Comparison of ENCODE assay signal across 9 cellular contexts in genomic region chr20:50744143-50744792, GRCh38. TPM values are rescaled to one million over a fixed set of nuclear protein-coding genes. Genes with fewer than 3 reads are reported as not detected.
A peak's percentile ranks its signal among the peaks of the same experiment; 100 is the strongest.
DNase-seq lines count a peak whose midpoint lies in the region; ATAC-seq and TF ChIP-seq lines count a peak whose summit lies in the region.
"Had no signal": no experiment of that assay in that cellular context is flagged by ENCODE, and none has a peak within 500 bp of the region (broad histone marks: within the 10 kb centered on the region; RNA-seq: fewer than 3 reads in every experiment).

No MANE protein-coding gene starts in this region.

- peaks cover 78% of the 10 kb centered on the region for H3K36me3 ChIP-seq in RWPE2 (ENCODE audit: low read depth)
- H3K36me3 ChIP-seq in osteoblast (ENCODE audit: insufficient read depth, low read length), result no peaks in the 10 kb centered on the region

- ATAC-seq in RWPE2 (ENCODE audit: low read depth) (peak; percentile 95), HG03139 (IDR thresholded peaks at IDR 0.05; ENCODE audit: unreplicated experiment) (no peak), GM21515 (IDR thresholded peaks at IDR 0.05; ENCODE audit: unreplicated experiment) (no peak)

- H3K27ac ChIP-seq in RWPE2 (ENCODE audit: poor library complexity, severe bottlenecking), result peak overlapping the region; percentile 54
- H3K27ac ChIP-seq in osteoblast (ENCODE audit: low read depth, low read length), result peak overlapping the region; percentile 60

- H3K4me1 ChIP-seq in RWPE2 (ENCODE audit: insufficient read depth, poor library complexity, severe bottlenecking) (peaks cover 67% of the 10 kb centered on the region), osteoblast (ENCODE audit: insufficient read depth, low read length) (peaks cover 12% of the 10 kb centered on the region)

- no peaks in the 10 kb centered on the region for H3K79me2 ChIP-seq in osteoblast (ENCODE audit: insufficient read depth, low read length)

- H4K20me1 ChIP-seq in osteoblast (ENCODE audit: insufficient read depth, low read length), result no peaks in the 10 kb centered on the region

- peak overlapping the region; percentile 68 for H3K4me2 ChIP-seq in osteoblast (ENCODE audit: insufficient read depth, low read length)

- H3K9me3 ChIP-seq in RWPE2 (ENCODE audit: severe bottlenecking), result no peaks in the 10 kb centered on the region
- no peaks in the 10 kb centered on the region for H3K9me3 ChIP-seq in osteoblast (ENCODE audit: low read depth, low read length)

- peak overlapping the region; percentile 92 for H2AFZ ChIP-seq in osteoblast (ENCODE audit: low read length)

- no peaks in the 10 kb centered on the region for H3K27me3 ChIP-seq in RWPE2 (ENCODE audit: insufficient read depth, poor library complexity, severe bottlenecking)
- H3K27me3 ChIP-seq in osteoblast (ENCODE audit: insufficient read depth, low read length), result no peaks in the 10 kb centered on the region

- DNase-seq in HCEC 1CT (peak; percentile 85), RWPE2 (ENCODE audit: low spot score) (no peak), fibroblast of mammary gland (ENCODE audit: low read depth) (peak; percentile 90), osteoblast (ENCODE audit: insufficient read length, low spot score, missing footprints) (peak; percentile 93), cerebellar nuclear complex (lab: John Stamatoyannopoulos, UW) (no peak), GM19238 (ENCODE audit: insufficient read length, low spot score) (no peak)

- TF ChIP-seq CTCF in RWPE2 (IDR thresholded peaks at IDR 0.05; ENCODE audit: poor library complexity, severe bottlenecking) (peak; percentile 97), fibroblast of mammary gland (conservative IDR thresholded peaks at IDR 0.05; ENCODE audit: control insufficient read depth, insufficient read depth, low read depth, low read length) (peak; percentile 48), osteoblast (IDR thresholded peaks at IDR 0.05; ENCODE audit: extremely low read depth, low read depth, low read length) (peak; percentile 55)

- H3K4me3 ChIP-seq in RWPE2 (ENCODE audit: severe bottlenecking), result no peak overlapping the region
- no peak overlapping the region for H3K4me3 ChIP-seq in fibroblast of mammary gland (ENCODE audit: control insufficient read depth, low read depth, low read length)
- no peak overlapping the region for H3K4me3 ChIP-seq in osteoblast (ENCODE audit: insufficient read depth, low read length)

RNA-seq across cellular contexts. Expression of gene PARD6B, which starts 12.9 kb away (rescaled TPM):
- total RNA-seq in osteoblast, result 0.72 and 0.88 TPM in 2 replicates

RNA-seq across cellular contexts. Expression of gene BCAS4, which starts 50.6 kb away (rescaled TPM):
- 2.4 and 2.9 TPM in 2 replicates for total RNA-seq in osteoblast

RNA-seq across cellular contexts. Expression of gene RIPOR3, which starts 52.9 kb away (rescaled TPM):
- total RNA-seq in osteoblast, result 1.1 and 2.4 TPM in 2 replicates
- total RNA-seq: T-helper 1 cell treated with Interleukin-12 subunit alpha and Interleukin-12 subunit beta and Interleukin-4 antibody, amounts not matched to agents 30 ng/mL and 1 ng/mL, for 36 hours had no signal

Comparison
In these comparisons a context has a peak if more than half of its experiments do, and no peak if none do; other contexts are left out.
1. DNase-seq: peak in HCEC 1CT (single experiment), fibroblast of mammary gland (single experiment) and osteoblast (single experiment); none in RWPE2 (single experiment), cerebellar nuclear complex (0 of 2) and GM19238 (single experiment).
2. Peak in every context shown above with its lines, with median percentiles within 50 percentile points of each other: CTCF ChIP-seq.